Comparison of ENCODE assay signal across 17 cellular contexts in genomic region chr14:32303865-32304264, GRCh38.
"Had no signal": no experiment of that assay in that cellular context is flagged by ENCODE, and none has a peak within 500 bp of the region (broad histone marks: within the 10 kb centered on the region; RNA-seq: fewer than 3 reads in every experiment).

No MANE protein-coding gene starts in this region.

- H3K27ac Mint-ChIP-seq: activated naive CD4-positive, alpha-beta T cell treated with anti-CD3 and anti-CD28 coated beads, Interleukin-2, amount 50 U/mL, for 72 hours; activated T-cell treated with anti-CD3 and anti-CD28 coated beads, Interleukin-2, amount 50 U/mL, for 72 hours had no signal

- H3K36me3 Mint-ChIP-seq: activated naive CD4-positive, alpha-beta T cell treated with anti-CD3 and anti-CD28 coated beads, Interleukin-2, amount 50 U/mL, for 72 hours had no signal

- DNase-seq: activated CD4-positive, alpha-beta T cell treated with anti-CD3 and anti-CD28 coated beads for 4 hours; activated CD4-positive, alpha-beta T cell treated with anti-CD3 and anti-CD28 coated beads, Interleukin-2, amount 50 U/mL, for 4 hours; activated naive CD4-positive, alpha-beta T cell; activated T-cell treated with anti-CD3 and anti-CD28 coated beads for 4 hours; activated T-cell treated with anti-CD3 and anti-CD28 coated beads, Interleukin-2, amount 50 U/mL, for 72 hours; dermis blood vessel endothelial cell; effector CD4-positive, alpha-beta T cell; hippocampal formation; kidney; left colon; mesendoderm; nucleus accumbens; pancreas; spleen; stimulated activated naive CD4-positive, alpha-beta T cell; T-helper 1 cell had no signal

- ATAC-seq: activated naive CD4-positive, alpha-beta T cell treated with anti-CD3 and anti-CD28 coated beads, Interleukin-2, amount 50 U/mL, for 72 hours; activated T-cell treated with anti-CD3 and anti-CD28 coated beads, Interleukin-2, amount 50 U/mL, for 72 hours; left colon had no signal

- H3K9me3 Mint-ChIP-seq: activated naive CD4-positive, alpha-beta T cell treated with anti-CD3 and anti-CD28 coated beads, Interleukin-2, amount 50 U/mL, for 72 hours; activated T-cell treated with anti-CD3 and anti-CD28 coated beads, Interleukin-2, amount 50 U/mL, for 72 hours had no signal

- H3K4me3 Mint-ChIP-seq: activated T-cell treated with anti-CD3 and anti-CD28 coated beads, Interleukin-2, amount 50 U/mL, for 72 hours had no signal
